In the genomic region with DNA sequence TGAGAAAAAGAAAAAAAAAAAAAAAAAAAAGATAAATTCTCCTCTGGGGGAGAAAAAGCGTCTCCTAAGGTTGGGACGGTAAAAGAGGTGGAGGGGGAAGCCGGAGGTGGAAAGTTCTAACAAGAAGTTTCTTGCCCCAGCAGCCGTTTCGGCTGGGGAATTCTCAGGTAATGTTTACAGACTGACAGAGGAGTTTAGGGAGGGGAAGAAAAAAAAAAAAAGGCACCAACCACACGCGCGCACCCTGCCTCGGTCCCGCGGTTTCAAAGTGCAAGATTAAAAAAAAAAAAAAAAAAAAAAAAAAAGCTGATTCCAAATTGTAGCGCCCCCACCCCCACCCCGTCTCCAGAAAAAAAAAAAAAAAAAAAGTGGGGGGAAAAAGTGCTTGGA, we compare ENCODE assay signal across 1 cellular context.
A peak's percentile ranks its signal among the peaks of the same experiment; 100 is the strongest.
TF ChIP-seq lines count a peak whose summit lies in the region.

No MANE protein-coding gene starts in this region.

TF ChIP-seq in K562, 482 proteins besides CTCF, POLR2A, EP300 and RAD21 (continues in another document):
- no peak for TF ChIP-seq REST (CRISPR knock-in tag; IDR thresholded peaks at IDR 0.05; ENCODE audit: low read depth)
- TF ChIP-seq EGR1 (conservative IDR thresholded peaks at IDR 0.05), result 0 out of 2 replicates have a peak, but pooled peaks have one; percentile 5
- TF ChIP-seq, protein P1, sequence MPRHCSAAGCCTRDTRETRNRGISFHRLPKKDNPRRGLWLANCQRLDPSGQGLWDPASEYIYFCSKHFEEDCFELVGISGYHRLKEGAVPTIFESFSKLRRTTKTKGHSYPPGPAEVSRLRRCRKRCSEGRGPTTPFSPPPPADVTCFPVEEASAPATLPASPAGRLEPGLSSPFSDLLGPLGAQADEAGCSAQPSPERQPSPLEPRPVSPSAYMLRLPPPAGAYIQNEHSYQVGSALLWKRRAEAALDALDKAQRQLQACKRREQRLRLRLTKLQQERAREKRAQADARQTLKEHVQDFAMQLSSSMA (CRISPR knock-in tag; IDR thresholded peaks at IDR 0.05), result no peak
- no peak for TF ChIP-seq DACH1 (IDR thresholded peaks at IDR 0.05; ENCODE audit: partially characterized antibody)
- TF ChIP-seq KAT7 (CRISPR knock-in tag; IDR thresholded peaks at IDR 0.05; ENCODE audit: borderline replicate concordance), result 0 out of 2 replicates have a peak, but pooled peaks have one; percentile 7
- peak; percentile 25; the same call in 1 of the 2 replicates for TF ChIP-seq GABPA (tag; conservative IDR thresholded peaks at IDR 0.05; ENCODE audit: low read depth)
- no peak for TF ChIP-seq HNRNPUL1 (IDR thresholded peaks at IDR 0.05; ENCODE audit: low read length)
- no peak for TF ChIP-seq TCF7L2 (IDR thresholded peaks at IDR 0.05; ENCODE audit: low read depth, low read length)
- TF ChIP-seq KLF16 (IDR thresholded peaks at IDR 0.05), result no peak
- TF ChIP-seq POLR2H (tag; IDR thresholded peaks at IDR 0.05; ENCODE audit: low read depth), result 0 out of 2 replicates have a peak, but pooled peaks have one; percentile 5
- peak; percentile 43 for TF ChIP-seq CHD1 (IDR thresholded peaks at IDR 0.05; ENCODE audit: low read length)
- no peak for TF ChIP-seq KDM2B (CRISPR knock-in tag; IDR thresholded peaks at IDR 0.05)
- peak; percentile 92 for TF ChIP-seq ZNF384 (IDR thresholded peaks at IDR 0.05; ENCODE audit: low read depth, low read length)
- no peak for TF ChIP-seq ZFPM2 (CRISPR knock-in tag; IDR thresholded peaks at IDR 0.05)
- TF ChIP-seq, protein P2, sequence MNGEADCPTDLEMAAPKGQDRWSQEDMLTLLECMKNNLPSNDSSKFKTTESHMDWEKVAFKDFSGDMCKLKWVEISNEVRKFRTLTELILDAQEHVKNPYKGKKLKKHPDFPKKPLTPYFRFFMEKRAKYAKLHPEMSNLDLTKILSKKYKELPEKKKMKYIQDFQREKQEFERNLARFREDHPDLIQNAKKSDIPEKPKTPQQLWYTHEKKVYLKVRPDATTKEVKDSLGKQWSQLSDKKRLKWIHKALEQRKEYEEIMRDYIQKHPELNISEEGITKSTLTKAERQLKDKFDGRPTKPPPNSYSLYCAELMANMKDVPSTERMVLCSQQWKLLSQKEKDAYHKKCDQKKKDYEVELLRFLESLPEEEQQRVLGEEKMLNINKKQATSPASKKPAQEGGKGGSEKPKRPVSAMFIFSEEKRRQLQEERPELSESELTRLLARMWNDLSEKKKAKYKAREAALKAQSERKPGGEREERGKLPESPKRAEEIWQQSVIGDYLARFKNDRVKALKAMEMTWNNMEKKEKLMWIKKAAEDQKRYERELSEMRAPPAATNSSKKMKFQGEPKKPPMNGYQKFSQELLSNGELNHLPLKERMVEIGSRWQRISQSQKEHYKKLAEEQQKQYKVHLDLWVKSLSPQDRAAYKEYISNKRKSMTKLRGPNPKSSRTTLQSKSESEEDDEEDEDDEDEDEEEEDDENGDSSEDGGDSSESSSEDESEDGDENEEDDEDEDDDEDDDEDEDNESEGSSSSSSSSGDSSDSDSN (IDR thresholded peaks at IDR 0.05; ENCODE audit: borderline replicate concordance in 1 of 2, low read depth in 2 of 2, low read length in 2 of 2), result 0 out of 4 replicates have a peak, but pooled peaks of 1 of the 2 experiments have one; percentile 10
- peak in 1 of 2 experiments; percentile 22; a peak in 2 of 4 replicates for TF ChIP-seq ARNT (IDR thresholded peaks at IDR 0.05)
- TF ChIP-seq, protein P3, sequence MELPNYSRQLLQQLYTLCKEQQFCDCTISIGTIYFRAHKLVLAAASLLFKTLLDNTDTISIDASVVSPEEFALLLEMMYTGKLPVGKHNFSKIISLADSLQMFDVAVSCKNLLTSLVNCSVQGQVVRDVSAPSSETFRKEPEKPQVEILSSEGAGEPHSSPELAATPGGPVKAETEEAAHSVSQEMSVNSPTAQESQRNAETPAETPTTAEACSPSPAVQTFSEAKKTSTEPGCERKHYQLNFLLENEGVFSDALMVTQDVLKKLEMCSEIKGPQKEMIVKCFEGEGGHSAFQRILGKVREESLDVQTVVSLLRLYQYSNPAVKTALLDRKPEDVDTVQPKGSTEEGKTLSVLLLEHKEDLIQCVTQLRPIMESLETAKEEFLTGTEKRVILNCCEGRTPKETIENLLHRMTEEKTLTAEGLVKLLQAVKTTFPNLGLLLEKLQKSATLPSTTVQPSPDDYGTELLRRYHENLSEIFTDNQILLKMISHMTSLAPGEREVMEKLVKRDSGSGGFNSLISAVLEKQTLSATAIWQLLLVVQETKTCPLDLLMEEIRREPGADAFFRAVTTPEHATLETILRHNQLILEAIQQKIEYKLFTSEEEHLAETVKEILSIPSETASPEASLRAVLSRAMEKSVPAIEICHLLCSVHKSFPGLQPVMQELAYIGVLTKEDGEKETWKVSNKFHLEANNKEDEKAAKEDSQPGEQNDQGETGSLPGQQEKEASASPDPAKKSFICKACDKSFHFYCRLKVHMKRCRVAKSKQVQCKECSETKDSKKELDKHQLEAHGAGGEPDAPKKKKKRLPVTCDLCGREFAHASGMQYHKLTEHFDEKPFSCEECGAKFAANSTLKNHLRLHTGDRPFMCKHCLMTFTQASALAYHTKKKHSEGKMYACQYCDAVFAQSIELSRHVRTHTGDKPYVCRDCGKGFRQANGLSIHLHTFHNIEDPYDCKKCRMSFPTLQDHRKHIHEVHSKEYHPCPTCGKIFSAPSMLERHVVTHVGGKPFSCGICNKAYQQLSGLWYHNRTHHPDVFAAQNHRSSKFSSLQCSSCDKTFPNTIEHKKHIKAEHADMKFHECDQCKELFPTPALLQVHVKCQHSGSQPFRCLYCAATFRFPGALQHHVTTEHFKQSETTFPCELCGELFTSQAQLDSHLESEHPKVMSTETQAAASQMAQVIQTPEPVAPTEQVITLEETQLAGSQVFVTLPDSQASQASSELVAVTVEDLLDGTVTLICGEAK (IDR thresholded peaks at IDR 0.05), result peak; percentile 42; the same call in 1 of the 2 replicates
- TF ChIP-seq, protein P3 (CRISPR knock-in tag; IDR thresholded peaks at IDR 0.05), result no peak
- no peak for TF ChIP-seq ETS2 (tag; IDR thresholded peaks at IDR 0.05; ENCODE audit: borderline replicate concordance, poor library complexity, severe bottlenecking)
- peak; percentile 87 for TF ChIP-seq ZNF512 (tag; IDR thresholded peaks at IDR 0.05)
- TF ChIP-seq ZNF318 (IDR thresholded peaks at IDR 0.05; ENCODE audit: borderline replicate concordance in 1 of 2, low read depth in 1 of 2), result 0 out of 4 replicates have a peak, but pooled peaks of 1 of the 2 experiments have one; percentile 49
